In genomic region chr2:152171733-152172132, GRCh38 we compare ENCODE assay signal across 12 cellular contexts. TPM values are rescaled to one million over a fixed set of nuclear protein-coding genes. Genes with fewer than 3 reads are reported as not detected.
A peak's percentile ranks its signal among the peaks of the same experiment; 100 is the strongest.
DNase-seq lines count a peak whose midpoint lies in the region; ATAC-seq and TF ChIP-seq lines count a peak whose summit lies in the region.
"Had no signal": no experiment of that assay in that cellular context is flagged by ENCODE, and none has a peak within 500 bp of the region (broad histone marks: within the 10 kb centered on the region; RNA-seq: fewer than 3 reads in every experiment).

No MANE protein-coding gene starts in this region.

- 9 to 45% methylated on average over 3 of the region's 3 CpGs for WGBS in sigmoid colon, 2 donors

- peak overlapping the region; percentile 10 to 64 (median 51) for H3K27ac ChIP-seq in sigmoid colon

- no peaks in the 10 kb centered on the region for H3K9me3 ChIP-seq in sigmoid colon

- H3K9me3 Mint-ChIP-seq in Calu3 (ENCODE audit: low read depth, unreplicated experiment) = no peaks in the 10 kb centered on the region
- no peaks in the 10 kb centered on the region for H3K9me3 Mint-ChIP-seq in activated T-helper 17 cell treated with anti-CD3 and anti-CD28 coated beads, Interleukin-2, amount 50 U/mL, for 72 hours

- H3K27me3 ChIP-seq in sigmoid colon = no peaks in the 10 kb centered on the region

- peak overlapping the region; percentile 32 for H3K4me3 ChIP-seq in fibroblast of the aortic adventitia (ENCODE audit: low read depth, low read length)
- no peak overlapping the region for H3K4me3 ChIP-seq in sigmoid colon

- H3K27ac Mint-ChIP-seq in Calu3 (ENCODE audit: unreplicated experiment) = peak overlapping the region; percentile 87
- H3K27ac Mint-ChIP-seq in activated T-helper 17 cell treated with anti-CD3 and anti-CD28 coated beads, Interleukin-2, amount 50 U/mL, for 72 hours = peak overlapping the region; percentile 17

- no peak for ATAC-seq in activated T-helper 17 cell treated with anti-CD3 and anti-CD28 coated beads, Interleukin-2, amount 50 U/mL, for 72 hours (replicated peaks)
- ATAC-seq in left ventricle myocardium superior = no peak

- BruUV-seq in Calu3 (replicated peaks; lab: Mats Ljungman, UMichigan) = no TSS peak

- CTCF ChIA-PET in Calu3 (lab: Charles Lee) = interaction anchor here (1.1 kb wide), 1 partner anchor 148 kb away, joined by 3 read pairs; no protein-coding TSS in a partner anchor

- peak overlapping the region; percentile 54 for H3K4me3 Mint-ChIP-seq in Calu3 (ENCODE audit: low read depth, unreplicated experiment)
- H3K4me3 Mint-ChIP-seq in activated T-helper 17 cell treated with anti-CD3 and anti-CD28 coated beads, Interleukin-2, amount 50 U/mL, for 72 hours = no peak overlapping the region

- no peaks in the 10 kb centered on the region for H3K27me3 Mint-ChIP-seq in Calu3 (ENCODE audit: unreplicated experiment)
- no peaks in the 10 kb centered on the region for H3K27me3 Mint-ChIP-seq in activated T-helper 17 cell treated with anti-CD3 and anti-CD28 coated beads, Interleukin-2, amount 50 U/mL, for 72 hours

- TF ChIP-seq EP300 in sigmoid colon (IDR thresholded peaks at IDR 0.05) = no peak

- H3K36me3 Mint-ChIP-seq in Calu3 (ENCODE audit: insufficient read depth, unreplicated experiment) = peaks cover 23% of the 10 kb centered on the region
- H3K36me3 Mint-ChIP-seq in activated T-helper 17 cell treated with anti-CD3 and anti-CD28 coated beads, Interleukin-2, amount 50 U/mL, for 72 hours (ENCODE audit: low read depth) = peaks cover 11% of the 10 kb centered on the region

- no peaks in the 10 kb centered on the region for H3K36me3 ChIP-seq in sigmoid colon

- intact Hi-C loops in Calu3 (cut with micrococcal nuclease; ENCODE audit: unreplicated experiment) = no loop called here
- intact Hi-C loops in sigmoid colon (cut with DNase I) = loop anchor here (5.0 kb wide), 1 partner anchor 134 kb away; no protein-coding TSS in a partner anchor
- intact Hi-C loops in left ventricle myocardium superior (cut with micrococcal nuclease) = no loop called here

- TF ChIP-seq POLR2A in sigmoid colon (IDR thresholded peaks at IDR 0.05) = no peak

- no peak for TF ChIP-seq CTCF in Calu3 (IDR thresholded peaks at IDR 0.05; ENCODE audit: unreplicated experiment)
- no peak for TF ChIP-seq CTCF in fibroblast of the aortic adventitia (IDR thresholded peaks at IDR 0.05; ENCODE audit: insufficient read depth, low read length)
- no peak for TF ChIP-seq CTCF in sigmoid colon (IDR thresholded peaks at IDR 0.05)

- H3K4me1 Mint-ChIP-seq in Calu3 (ENCODE audit: low read depth, unreplicated experiment) = peaks cover 28% of the 10 kb centered on the region
- H3K4me1 Mint-ChIP-seq in activated T-helper 17 cell treated with anti-CD3 and anti-CD28 coated beads, Interleukin-2, amount 50 U/mL, for 72 hours = peaks cover 23% of the 10 kb centered on the region

- peaks cover 0 to 58% (median 33%) of the 10 kb centered on the region in 4 donors for H3K4me1 ChIP-seq in sigmoid colon

- DNase-seq in Calu3 (peak; percentile 24), fibroblast of the aortic adventitia (ENCODE audit: low read depth) (peak; percentile 72), sigmoid colon (no peak), GM19240 (ENCODE audit: insufficient read length, low spot score) (no peak), T1000 (lab: John Stamatoyannopoulos, UW) (no peak), left ventricle myocardium superior (no peak)
- no peak for DNase-seq in stimulated activated CD4-positive, alpha-beta T cell treated with anti-CD3 and anti-CD28 coated beads, Interleukin-1b, Interleukin-23, amount 100 ng/mL, for 48 hours
- DNase-seq: activated T-cell treated with anti-CD3 and anti-CD28 coated beads, Interleukin-2, amount 50 U/mL, for 1 hour; NCI-H2171 treated with DMSO at 0.1 percent for 48 hours; stimulated activated CD4-positive, alpha-beta T cell treated with anti-CD3 and anti-CD28 coated beads, Interleukin-15, amount 100 ng/mL, for 24 hours; SW 1271 had no signal

RNA-seq across cellular contexts. Expression of gene STAM2, which starts 3.8 kb away (rescaled TPM):
- total RNA-seq in Calu3 (2022) = 28.7 and 28.8 TPM in 2 replicates
- 10 to 100 TPM; 14.8 to 17.3 TPM for total RNA-seq in activated T-helper 17 cell treated with anti-CD3 and anti-CD28 coated beads, Interleukin-2, amount 50 U/mL, for 72 hours
- total RNA-seq in fibroblast of the aortic adventitia (ENCODE audit: low replicate concordance) = 62.0 and 67.7 TPM in 2 replicates
- 10 to 100 TPM; 26.3 to 36.7 (median 33.5) TPM for total RNA-seq in sigmoid colon
- polyA plus RNA-seq in sigmoid colon = 10 to 100 TPM in 2 of 3 donors, 1 to 10 TPM in 1; 9.0 to 10.8 (median 10.6) TPM
- 24.1 TPM for total RNA-seq in left ventricle myocardium superior

Comparison
In these comparisons a context has a peak if more than half of its experiments do, and no peak if none do; other contexts are left out.
1. DNase-seq: peak in Calu3 (single experiment) and fibroblast of the aortic adventitia (single experiment); none in sigmoid colon (single experiment), GM19240 (single experiment), T1000 (single experiment), left ventricle myocardium superior (single experiment) and stimulated activated CD4-positive, alpha-beta T cell treated with anti-CD3 and anti-CD28 coated beads, Interleukin-1b, Interleukin-23, amount 100 ng/mL, for 48 hours (single experiment).